Comparison of ENCODE assay signal across 26 cellular contexts in genomic region chr5:66413931-66414330, GRCh38.
"Had no signal": no experiment of that assay in that cellular context is flagged by ENCODE, and none has a peak within 500 bp of the region (broad histone marks: within the 10 kb centered on the region; RNA-seq: fewer than 3 reads in every experiment).

No MANE protein-coding gene starts in this region.

- H3K36me3 ChIP-seq: neural progenitor cell, neutrophil, stomach, suprapubic skin, thoracic aorta, tibial nerve, uterus had no signal

- H3K79me2 ChIP-seq: parathyroid adenoma had no signal

- ATAC-seq: natural killer cell; sciatic nerve; stimulated activated naive B cell treated with anti-CD40 and anti-IgM and Interleukin-4, amounts not matched to agents 10 μg/mL and 1 μg/mL and 100 μg/mL, for 72 hours; stimulated activated naive CD8-positive, alpha-beta T cell treated with anti-CD3 and anti-CD28 coated beads, Interleukin-15, Interleukin-2, amounts not matched to agents 100 U/mL and 50 U/mL, for 24 hours had no signal

- H3K27me3 ChIP-seq: neural progenitor cell, neutrophil, stomach, suprapubic skin, tibial nerve, uterus had no signal

- H3K27ac ChIP-seq: neural progenitor cell, neutrophil, parathyroid adenoma, skin epidermis, stomach, suprapubic skin, thoracic aorta, tibial nerve, uterus had no signal

- H3K4me1 ChIP-seq: neural progenitor cell, parathyroid adenoma, stomach, suprapubic skin, tibial nerve, uterus had no signal

- DNase-seq: hypothalamus; immature natural killer cell; islet precursor cell; mesendoderm; naive B cell; natural killer cell; nephron progenitor cell; occipital lobe; right cardiac atrium; stimulated activated CD4-positive, alpha-beta T cell treated with anti-CD3 and anti-CD28 coated beads, Interleukin-12 subunit alpha, Interleukin-12 subunit beta, amount 100 ng/mL, for 4 hours; stimulated activated CD4-positive, alpha-beta T cell treated with anti-CD3 and anti-CD28 coated beads, Interleukin-15, amount 100 ng/mL, for 24 hours; stimulated activated CD4-positive, alpha-beta T cell treated with anti-CD3 and anti-CD28 coated beads, Interleukin-2, amount 100 ng/mL, for 24 hours; stimulated activated CD4-positive, alpha-beta T cell treated with anti-CD3 and anti-CD28 coated beads, Interleukin-4, amount 100 ng/mL, for 1 hour; stimulated activated naive B cell treated with anti-CD40 and anti-IgM and Interleukin-4, amounts not matched to agents 10 μg/mL and 1 μg/mL and 100 μg/mL, for 72 hours; stimulated activated naive CD8-positive, alpha-beta T cell treated with anti-CD3 and anti-CD28 coated beads, Interleukin-15, Interleukin-2, amounts not matched to agents 100 U/mL and 50 U/mL, for 24 hours; stomach; uterus had no signal

- H2AFZ ChIP-seq: neural progenitor cell, parathyroid adenoma had no signal

- H3K4me2 ChIP-seq: neural progenitor cell had no signal

- H3K4me3 ChIP-seq: lung, neural progenitor cell, skin epidermis, stomach, suprapubic skin, thoracic aorta, tibial nerve, uterus had no signal

- H3K9me3 ChIP-seq: neutrophil, stomach, suprapubic skin, thoracic aorta, tibial nerve, uterus had no signal
